ENCODE assay signal across 8 cellular contexts in genomic region chr6:30219244-30219643, GRCh38. TPM values are rescaled to one million over a fixed set of nuclear protein-coding genes. Genes with fewer than 3 reads are reported as not detected.
DNase-seq lines count a peak whose midpoint lies in the region; ATAC-seq and TF ChIP-seq lines count a peak whose summit lies in the region.

No MANE protein-coding gene starts in this region.

- H4K20me1 ChIP-seq in smooth muscle cell (ENCODE audit: low read depth), result no peaks in the 10 kb centered on the region

- H3K27ac ChIP-seq in adrenal gland (no peak overlapping the region), smooth muscle cell (ENCODE audit: low read depth) (no peak overlapping the region)

- WGBS in adrenal gland, 4 donors, result 0% methylated on average over 1 of the region's 1 CpG
- WGBS in smooth muscle cell (ENCODE audit: low lambda C conversion rate), result 0% methylated on average over 1 of the region's 1 CpG

- no peaks in the 10 kb centered on the region for H3K79me2 ChIP-seq in smooth muscle cell (ENCODE audit: low read depth)

- H3F3A ChIP-seq in smooth muscle cell (ENCODE audit: low read depth), result no peaks in the 10 kb centered on the region

- no peak overlapping the region for H2AFZ ChIP-seq in smooth muscle cell (ENCODE audit: low read depth)

- intact Hi-C loops in adrenal gland (cut with DNase I), result no loop called here

- DNase-seq in GM06990 (ENCODE audit: extremely low read depth, insufficient read length) (no peak), NCI-H1092 (lab: John Stamatoyannopoulos, UW) (peak; percentile 6), SHP77 (lab: John Stamatoyannopoulos, UW) (peak; percentile 63), adrenal gland (peak in 6 of 7 donors; percentile 46 to 78 (median 57)), hepatic stellate cell (ENCODE audit: low spot score) (peak; percentile 56), smooth muscle cell (lab: John Stamatoyannopoulos, UW; ENCODE audit: unreplicated experiment) (no peak)

- H3K4me1 ChIP-seq in adrenal gland (replicated peaks in 1 of 2) (no peaks in the 10 kb centered on the region), smooth muscle cell (ENCODE audit: low read depth) (no peaks in the 10 kb centered on the region)

- peak; percentile 91 for TF ChIP-seq CTCF in GM06990 (IDR thresholded peaks at IDR 0.05; ENCODE audit: insufficient read depth, low read length, poor library complexity, severe bottlenecking)
- peak; percentile 64 to 82 (median 74) for TF ChIP-seq CTCF in adrenal gland (IDR thresholded peaks at IDR 0.05)
- peak; percentile 79 for TF ChIP-seq CTCF in smooth muscle cell (IDR thresholded peaks at IDR 0.05; ENCODE audit: borderline replicate concordance, insufficient read depth, poor library complexity, severe bottlenecking)

- H3K9me3 ChIP-seq in adrenal gland (replicated peaks in 1 of 3) (no peaks in the 10 kb centered on the region), smooth muscle cell (replicated peaks; ENCODE audit: low read depth) (peaks cover 4% of the 10 kb centered on the region)

- H3K4me3 ChIP-seq in GM06990 (replicated peaks; ENCODE audit: low read depth, low read length), result no peak overlapping the region
- no peak overlapping the region for H3K4me3 ChIP-seq in adrenal gland
- H3K4me3 ChIP-seq in smooth muscle cell, result no peak overlapping the region

- H3K4me2 ChIP-seq in smooth muscle cell, result no peak overlapping the region

- no peaks in the 10 kb centered on the region for H3K27me3 ChIP-seq in GM06990 (replicated peaks; ENCODE audit: control insufficient read depth, insufficient read depth, low read length)
- no peaks in the 10 kb centered on the region for H3K27me3 ChIP-seq in adrenal gland
- H3K27me3 ChIP-seq in smooth muscle cell (ENCODE audit: low read depth), result no peaks in the 10 kb centered on the region

- no peak for ATAC-seq in GM21723 (IDR thresholded peaks at IDR 0.05; ENCODE audit: unreplicated experiment)
- no peak for ATAC-seq in HG03280 (IDR thresholded peaks at IDR 0.05; ENCODE audit: unreplicated experiment)

- no peak overlapping the region for H3K9ac ChIP-seq in smooth muscle cell (ENCODE audit: low read depth)

- H3K36me3 ChIP-seq in GM06990 (ENCODE audit: control insufficient read depth, insufficient read depth, low read length) (no peaks in the 10 kb centered on the region), adrenal gland (replicated peaks in 1 of 2) (no peaks in the 10 kb centered on the region), smooth muscle cell (ENCODE audit: low read depth) (no peaks in the 10 kb centered on the region)

- TF ChIP-seq POLR2A in adrenal gland (IDR thresholded peaks at IDR 0.05), result no peak

RNA-seq across cellular contexts. Expression of gene TRIM26, which starts 6.0 kb away (rescaled TPM):
- total RNA-seq in adrenal gland (10 to 100 TPM; 32.7 to 49.6 (median 40.7) TPM), smooth muscle cell (17.1 and 20.4 TPM in 2 replicates)
- polyA plus RNA-seq in adrenal gland (10 to 100 TPM; 25.8 to 37.3 (median 34.8) TPM), smooth muscle cell (21.3 and 25.5 TPM in 2 replicates)

RNA-seq across cellular contexts. Expression of gene TRIM15, which starts 55.9 kb away (rescaled TPM):
- total RNA-seq in adrenal gland (not detected), smooth muscle cell (not detected in 2 replicates)
- polyA plus RNA-seq in adrenal gland (not detected), smooth muscle cell (not detected in 2 replicates)

RNA-seq across cellular contexts. Expression of gene TRIM10, which starts 58.2 kb away (rescaled TPM):
- total RNA-seq in adrenal gland (not detected), smooth muscle cell (not detected in 2 replicates)
- polyA plus RNA-seq in adrenal gland (not detected), smooth muscle cell (not detected in 2 replicates)

Comparison
In these comparisons a context has a peak if more than half of its experiments do, and no peak if none do; other contexts are left out.
1. DNase-seq: peak in NCI-H1092 (single experiment), SHP77 (2 of 2), adrenal gland (6 of 7) and hepatic stellate cell (single experiment); none in GM06990 (single experiment) and smooth muscle cell (single experiment).
2. Peak in every context shown above with its lines, with median percentiles within 50 percentile points of each other: CTCF ChIP-seq.